Comparison of ENCODE assay signal across 21 cellular contexts in genomic region chr1:233257786-233258185, GRCh38.
"Had no signal": no experiment of that assay in that cellular context is flagged by ENCODE, and none has a peak within 500 bp of the region (broad histone marks: within the 10 kb centered on the region; RNA-seq: fewer than 3 reads in every experiment).

No MANE protein-coding gene starts in this region.

- H3K9ac ChIP-seq: SK-N-SH had no signal

- H3K9me3 ChIP-seq: SK-N-SH had no signal

- H3K27ac ChIP-seq: HL-60, RWPE1 had no signal

- DNase-seq: Karpas-422, KG1, MM.1S, NCI-H1092 treated with DMSO at 0.1 percent for 48 hours, NCI-H1436, NCI-H187, NCI-H2029, NCI-H2081 treated with DMSO at 0.1 percent for 48 hours, NCI-H2171, NCI-H226, NCI-H446, NCI-H510A, NCI-H524 treated with DMSO at 0.1 percent for 48 hours, NCI-H69, NCI-H774, SHP77, SK-N-SH, SW 1271 had no signal

- H3K4me2 ChIP-seq: SK-N-SH had no signal

- FAIRE-seq: HTR-8/SVneo had no signal
